ENCODE assay signal across 8 cellular contexts in the genomic region with DNA sequence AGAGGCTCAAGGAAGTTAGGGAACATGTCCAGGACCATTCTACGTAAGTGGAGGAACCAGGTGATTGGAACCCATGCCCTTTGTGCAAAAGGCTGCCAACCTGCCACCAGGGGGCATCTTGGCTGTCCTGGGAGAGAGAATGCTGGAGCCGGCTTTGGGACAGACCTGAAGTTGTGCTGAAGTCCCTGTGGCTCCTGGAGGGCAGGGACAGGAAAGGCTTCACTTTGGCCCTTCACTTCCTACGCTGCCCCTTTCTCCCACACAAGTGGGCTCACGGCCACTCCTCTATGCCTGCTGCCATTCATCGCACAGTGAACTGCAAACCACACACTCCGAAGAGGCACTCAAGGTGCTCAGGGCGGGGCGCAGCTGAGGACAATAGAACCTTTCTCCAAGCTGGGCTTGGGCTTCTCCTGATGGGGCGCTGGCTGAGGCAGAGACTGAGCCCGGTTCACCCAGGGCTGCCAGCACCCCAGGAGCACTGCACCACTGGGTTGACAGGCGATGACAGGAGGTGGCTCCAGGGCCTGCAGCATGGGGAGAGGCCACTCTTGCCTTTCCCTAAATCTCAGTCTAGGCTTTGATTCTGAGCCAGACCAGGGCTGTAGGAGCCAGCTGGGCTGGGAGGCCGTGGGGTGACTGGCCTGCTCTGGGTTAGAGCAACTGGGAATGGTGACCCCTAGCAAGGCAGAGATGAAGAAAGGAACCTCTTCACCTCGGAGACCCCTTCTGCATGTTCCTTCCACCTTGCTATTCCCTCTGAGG. TPM values are rescaled to one million over a fixed set of nuclear protein-coding genes. Genes with fewer than 3 reads are reported as not detected.
DNase-seq lines count a peak whose midpoint lies in the region; ATAC-seq and TF ChIP-seq lines count a peak whose summit lies in the region.

No MANE protein-coding gene starts in this region.

- DNase-seq in GM03348 (ENCODE audit: low spot score), result peak; percentile 35
- peak; percentile 22 for DNase-seq in NCI-H774 (lab: John Stamatoyannopoulos, UW)
- peak; percentile 37 for DNase-seq in activated naive CD8-positive, alpha-beta T cell treated with anti-CD3 and anti-CD28 coated beads for 36 hours
- no peak for DNase-seq in tibial nerve (ENCODE audit: low spot score in 2 of 2)
- DNase-seq in DMS153 treated with DMSO at 0.1 percent for 48 hours (lab: John Stamatoyannopoulos, UW; ENCODE audit: unreplicated experiment), result no peak

- no peak for TF ChIP-seq EP300 in tibial nerve (IDR thresholded peaks at IDR 0.05)

- H3K4me3 ChIP-seq in liver (ENCODE audit: low read depth in 1 of 3, low read length in 3 of 3) (no peak overlapping the region), tibial nerve (no peak overlapping the region)

- H3K4me1 Mint-ChIP-seq in activated naive CD8-positive, alpha-beta T cell treated with anti-CD3 and anti-CD28 coated beads for 36 hours, result peaks cover 25% of the 10 kb centered on the region

- ATAC-seq in HG02642 (IDR thresholded peaks at IDR 0.05; ENCODE audit: poor library complexity, unreplicated experiment) (no peak), HG03175 (IDR thresholded peaks at IDR 0.05; ENCODE audit: unreplicated experiment) (no peak)

- H3K27ac ChIP-seq in liver (ENCODE audit: low read depth in 1 of 2, low read length in 2 of 2), result no peak overlapping the region
- H3K27ac ChIP-seq in tibial nerve, result no peak overlapping the region

- TF ChIP-seq CTCF in liver (IDR thresholded peaks at IDR 0.05; ENCODE audit: low read depth, low read length, missing input control), result peak; percentile 47
- TF ChIP-seq CTCF in tibial nerve (IDR thresholded peaks at IDR 0.05), result peak in 3 of 5 experiments; percentile 18 to 47 (median 29)

- peak in 1 of 2 donors; percentile 76 for TF ChIP-seq RAD21 in liver (IDR thresholded peaks at IDR 0.05)

- TF ChIP-seq POLR2A in tibial nerve (IDR thresholded peaks at IDR 0.05), result no peak

- no peaks in the 10 kb centered on the region for H3K27me3 ChIP-seq in liver (ENCODE audit: control insufficient read depth in 4 of 4, insufficient read depth in 4 of 4, low read length in 3 of 4)
- no peaks in the 10 kb centered on the region for H3K27me3 ChIP-seq in tibial nerve

- H3K36me3 ChIP-seq in liver (ENCODE audit: control insufficient read depth in 4 of 4, insufficient read depth in 3 of 4, low read depth in 1 of 4, low read length in 3 of 4), result peaks cover 0 to 8% (median 2%) of the 10 kb centered on the region in 4 donors
- H3K36me3 ChIP-seq in tibial nerve, result peaks cover 0 to 23% (median 0%) of the 10 kb centered on the region in 3 donors

- H3K9ac ChIP-seq in liver (ENCODE audit: low read depth in 1 of 2, low read length in 2 of 2), result no peak overlapping the region

- peaks cover 15% of the 10 kb centered on the region for H3K36me3 Mint-ChIP-seq in activated naive CD8-positive, alpha-beta T cell treated with anti-CD3 and anti-CD28 coated beads for 36 hours

- H3K27ac Mint-ChIP-seq in activated naive CD8-positive, alpha-beta T cell treated with anti-CD3 and anti-CD28 coated beads for 36 hours, result no peak overlapping the region

- H3K9me3 Mint-ChIP-seq in activated naive CD8-positive, alpha-beta T cell treated with anti-CD3 and anti-CD28 coated beads for 36 hours, result no peaks in the 10 kb centered on the region

- H3K4me1 ChIP-seq in liver (ENCODE audit: control insufficient read depth in 4 of 4, insufficient read depth in 4 of 4, low read length in 3 of 4) (peaks cover 0 to 17% (median 6%) of the 10 kb centered on the region in 4 donors), tibial nerve (peaks cover 0 to 17% (median 4%) of the 10 kb centered on the region in 4 donors)

- no peaks in the 10 kb centered on the region for H3K27me3 Mint-ChIP-seq in activated naive CD8-positive, alpha-beta T cell treated with anti-CD3 and anti-CD28 coated beads for 36 hours

- no peak overlapping the region for H3K4me3 Mint-ChIP-seq in activated naive CD8-positive, alpha-beta T cell treated with anti-CD3 and anti-CD28 coated beads for 36 hours

- H3K9me3 ChIP-seq in liver (ENCODE audit: control insufficient read depth in 4 of 4, low read length in 3 of 4) (no peaks in the 10 kb centered on the region), tibial nerve (no peaks in the 10 kb centered on the region)

- WGBS in liver, result 84% methylated on average over 13 of the region's 13 CpGs
- 82 to 83% methylated on average over 11 to 13 of the region's 13 CpGs for WGBS in tibial nerve, 2 donors

TF ChIP-seq in liver, 16 proteins besides CTCF, POLR2A, EP300 and RAD21:
- TF ChIP-seq EGR1 (IDR thresholded peaks at IDR 0.05; ENCODE audit: low read depth in 2 of 2) (no peak), MAX (IDR thresholded peaks at IDR 0.05) (no peak), GABPA (IDR thresholded peaks at IDR 0.05 in 1 of 2, conservative IDR thresholded peaks at IDR 0.05 in 1 of 2) (no peak), FOXA1 (IDR thresholded peaks at IDR 0.05) (no peak), ZBTB33 (IDR thresholded peaks at IDR 0.05) (no peak), JUND (IDR thresholded peaks at IDR 0.05) (no peak), HNF4G (IDR thresholded peaks at IDR 0.05) (no peak), YY1 (IDR thresholded peaks at IDR 0.05) (no peak), RXRA (IDR thresholded peaks at IDR 0.05) (no peak), HNF4A (conservative IDR thresholded peaks at IDR 0.05) (no peak), FOXA2 (IDR thresholded peaks at IDR 0.05) (no peak)
- TF ChIP-seq, protein P1, sequence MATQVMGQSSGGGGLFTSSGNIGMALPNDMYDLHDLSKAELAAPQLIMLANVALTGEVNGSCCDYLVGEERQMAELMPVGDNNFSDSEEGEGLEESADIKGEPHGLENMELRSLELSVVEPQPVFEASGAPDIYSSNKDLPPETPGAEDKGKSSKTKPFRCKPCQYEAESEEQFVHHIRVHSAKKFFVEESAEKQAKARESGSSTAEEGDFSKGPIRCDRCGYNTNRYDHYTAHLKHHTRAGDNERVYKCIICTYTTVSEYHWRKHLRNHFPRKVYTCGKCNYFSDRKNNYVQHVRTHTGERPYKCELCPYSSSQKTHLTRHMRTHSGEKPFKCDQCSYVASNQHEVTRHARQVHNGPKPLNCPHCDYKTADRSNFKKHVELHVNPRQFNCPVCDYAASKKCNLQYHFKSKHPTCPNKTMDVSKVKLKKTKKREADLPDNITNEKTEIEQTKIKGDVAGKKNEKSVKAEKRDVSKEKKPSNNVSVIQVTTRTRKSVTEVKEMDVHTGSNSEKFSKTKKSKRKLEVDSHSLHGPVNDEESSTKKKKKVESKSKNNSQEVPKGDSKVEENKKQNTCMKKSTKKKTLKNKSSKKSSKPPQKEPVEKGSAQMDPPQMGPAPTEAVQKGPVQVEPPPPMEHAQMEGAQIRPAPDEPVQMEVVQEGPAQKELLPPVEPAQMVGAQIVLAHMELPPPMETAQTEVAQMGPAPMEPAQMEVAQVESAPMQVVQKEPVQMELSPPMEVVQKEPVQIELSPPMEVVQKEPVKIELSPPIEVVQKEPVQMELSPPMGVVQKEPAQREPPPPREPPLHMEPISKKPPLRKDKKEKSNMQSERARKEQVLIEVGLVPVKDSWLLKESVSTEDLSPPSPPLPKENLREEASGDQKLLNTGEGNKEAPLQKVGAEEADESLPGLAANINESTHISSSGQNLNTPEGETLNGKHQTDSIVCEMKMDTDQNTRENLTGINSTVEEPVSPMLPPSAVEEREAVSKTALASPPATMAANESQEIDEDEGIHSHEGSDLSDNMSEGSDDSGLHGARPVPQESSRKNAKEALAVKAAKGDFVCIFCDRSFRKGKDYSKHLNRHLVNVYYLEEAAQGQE (IDR thresholded peaks at IDR 0.05), result no peak

RNA-seq across cellular contexts. Expression of gene SHF, which starts 8.4 kb away (rescaled TPM):
- total RNA-seq in activated naive CD8-positive, alpha-beta T cell treated with anti-CD3 and anti-CD28 coated beads for 36 hours, result 10 to 100 TPM; 19.5 to 20.4 TPM
- total RNA-seq in liver (10 to 100 TPM in 1 of 2 donors, 1 to 10 TPM in 1; 5.0 to 15.2 TPM), tibial nerve (10 to 100 TPM; 18.8 to 36.6 (median 25.5) TPM)
- 10 to 100 TPM in 1 of 2 donors, 1 to 10 TPM in 1; 4.7 to 15.7 TPM for polyA plus RNA-seq in liver

RNA-seq across cellular contexts. Expression of gene DUOX1, which starts 49.6 kb away (rescaled TPM):
- total RNA-seq in activated naive CD8-positive, alpha-beta T cell treated with anti-CD3 and anti-CD28 coated beads for 36 hours, result under 1 TPM; 0.14 to 0.22 TPM
- under 1 TPM in 1 of 2 donors, not detected in 1; 0.08 TPM for total RNA-seq in liver
- under 1 TPM; 0.02 to 0.94 TPM for polyA plus RNA-seq in liver
- total RNA-seq in tibial nerve, result 1 to 10 TPM; 1.5 to 4.2 (median 3.9) TPM

RNA-seq across cellular contexts. Expression of gene DUOXA1, which starts 49.7 kb away (rescaled TPM):
- not detected for total RNA-seq in activated naive CD8-positive, alpha-beta T cell treated with anti-CD3 and anti-CD28 coated beads for 36 hours
- total RNA-seq in liver, result not detected
- under 1 TPM in 1 of 2 donors, not detected in 1; 0.02 TPM for polyA plus RNA-seq in liver
- total RNA-seq in tibial nerve, result 1 to 10 TPM; 1.1 to 7.5 (median 1.9) TPM

Comparison
In these comparisons a context has a peak if more than half of its experiments do, and no peak if none do; other contexts are left out.
1. DNase-seq: peak in GM03348 (single experiment), NCI-H774 (single experiment) and activated naive CD8-positive, alpha-beta T cell treated with anti-CD3 and anti-CD28 coated beads for 36 hours (single experiment); none in tibial nerve (0 of 2) and DMS153 treated with DMSO at 0.1 percent for 48 hours (single experiment).